Comparison of ENCODE assay signal across 8 cellular contexts in the genomic region with DNA sequence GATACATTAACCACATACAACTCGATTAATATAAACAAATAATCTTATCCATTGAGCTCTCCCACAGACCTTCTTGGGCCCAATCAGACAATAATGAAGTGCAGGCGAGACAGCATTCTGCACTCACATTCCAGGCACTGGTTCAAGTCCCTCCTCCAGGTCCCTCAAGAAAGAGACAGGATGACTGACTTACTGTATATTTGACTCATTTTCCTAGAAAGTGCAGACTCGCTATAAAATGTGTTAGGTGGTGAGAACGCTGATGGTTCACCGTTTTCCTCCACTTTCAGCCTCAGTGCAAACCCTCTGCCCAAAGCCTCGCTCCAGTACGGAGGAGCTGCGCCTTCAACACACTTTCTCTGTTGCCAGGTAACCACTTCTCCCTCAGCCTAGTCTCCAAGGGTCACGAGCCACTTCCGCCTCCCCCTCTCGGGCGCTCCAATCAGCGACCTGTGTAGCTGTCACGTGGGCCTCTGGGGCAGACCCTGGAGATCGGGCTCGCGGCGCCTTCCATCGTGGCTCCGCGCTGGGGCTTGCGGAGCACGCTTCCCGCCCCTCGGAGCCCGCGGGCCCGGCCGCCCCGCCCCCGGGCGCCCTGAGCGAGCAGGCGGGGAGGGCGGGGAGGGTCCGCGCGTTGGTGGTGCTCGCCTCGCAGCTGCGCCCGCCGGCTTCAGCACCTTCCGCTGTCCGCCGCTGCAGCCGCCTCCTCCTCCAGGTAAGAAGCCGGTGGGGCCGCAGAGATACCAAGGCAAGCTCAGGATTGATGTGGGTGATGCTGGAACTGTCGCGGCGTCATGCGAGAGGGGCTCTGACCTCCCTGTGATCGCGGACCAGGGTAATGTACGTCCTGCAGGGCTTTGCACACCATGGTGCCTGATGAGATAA. TPM values are rescaled to one million over a fixed set of nuclear protein-coding genes. Genes with fewer than 3 reads are reported as not detected.
DNase-seq lines count a peak whose midpoint lies in the region.

A gene (plus strand): TSS at position 477 of the 885 bp plus-strand sequence. CDS start 45,740 bp downstream, outside the sequence.

- H3K4me3 ChIP-seq in HAP-1, result peak within 1 kb of the TSS; percentile 49
- H3K4me3 ChIP-seq in SJSA1, result peak within 1 kb of the TSS; percentile 36
- H3K4me3 ChIP-seq in subcutaneous abdominal adipose tissue (ENCODE audit: low read depth in 1 of 5, low read length in 5 of 5), result peak within 1 kb of the TSS; percentile 66 to 94 (median 78)

- H3K27ac ChIP-seq in SJSA1 (no peak within 1 kb of the TSS), subcutaneous abdominal adipose tissue (ENCODE audit: low read depth, low read length) (no peak within 1 kb of the TSS)

- H3K36me3 ChIP-seq in HAP-1 (replicated peaks), result no peaks in the 10 kb centered on the region
- H3K36me3 ChIP-seq in SJSA1, result no peaks in the 10 kb centered on the region
- no peaks in the 10 kb centered on the region for H3K36me3 ChIP-seq in subcutaneous abdominal adipose tissue (ENCODE audit: control insufficient read depth in 5 of 5, insufficient read depth in 5 of 5, low read length in 5 of 5)

- H3K4me1 ChIP-seq in HAP-1 (peaks cover 2% of the 10 kb centered on the region; the same call in 1 of the 2 replicates), SJSA1 (replicated peaks) (peaks cover 9% of the 10 kb centered on the region), subcutaneous abdominal adipose tissue (ENCODE audit: control insufficient read depth in 5 of 5, insufficient read depth in 5 of 5, low read length in 5 of 5) (peaks cover 2 to 13% (median 12%) of the 10 kb centered on the region in 5 donors)

- in situ Hi-C loops in HAP-1 (cut with MboI; ENCODE audit: low sequenced_read_pairs), result no loop called here

- H3K9me3 ChIP-seq in HAP-1, result no peaks in the 10 kb centered on the region
- no peaks in the 10 kb centered on the region for H3K9me3 ChIP-seq in SJSA1 (replicated peaks)
- H3K9me3 ChIP-seq in subcutaneous abdominal adipose tissue (ENCODE audit: control insufficient read depth in 5 of 5, low read length in 5 of 5), result no peaks in the 10 kb centered on the region

- peak within 1 kb of the TSS in 2 of 5 donors; percentile 31 to 68 for H3K9ac ChIP-seq in subcutaneous abdominal adipose tissue (ENCODE audit: low read length in 5 of 5)

- H3K27me3 ChIP-seq in HAP-1 (ENCODE audit: low read depth) (no peaks in the 10 kb centered on the region), SJSA1 (replicated peaks) (peaks cover 23% of the 10 kb centered on the region), subcutaneous abdominal adipose tissue (ENCODE audit: control insufficient read depth in 5 of 5, insufficient read depth in 4 of 5, low read length in 5 of 5) (no peaks in the 10 kb centered on the region)

- DNase-seq in ELF-1 (ENCODE audit: low read depth, low spot score) (peak; percentile 94), HAP-1 (ENCODE audit: low spot score in 2 of 2) (peak; percentile 91 to 97), MV-4-11 (lab: John Stamatoyannopoulos, UW) (peak; percentile 83), SJSA1 (ENCODE audit: low read depth in 1 of 2, low spot score in 2 of 2) (peak; percentile 35 to 58), germinal center (ENCODE audit: low spot score) (peak; percentile 98), non-pigmented ciliary epithelial cell (ENCODE audit: low read depth) (peak; percentile 15)
- DNase-seq in activated naive CD4-positive, alpha-beta T cell treated with Interleukin-2 at 50 U/mL for 16 hours, result peak; percentile 68

RNA-seq across cellular contexts. Expression of the gene that starts here (rescaled TPM):
- total RNA-seq in SJSA1 (2014; rRNA removed; shearing (Covaris generic)), result 0.41 and 0.58 TPM in 2 replicates

Comparison
In these comparisons a context has a peak if more than half of its experiments do, and no peak if none do; other contexts are left out.
1. Peak in DNase-seq and H3K4me3 ChIP-seq in SJSA1; RNA of the gene not detected or under 1 TPM.
2. DNase-seq: peak in every context shown above with its lines; median percentile 98 in germinal center; 94 in ELF-1; 94 in HAP-1; 83 in MV-4-11; 68 in activated naive CD4-positive, alpha-beta T cell treated with Interleukin-2 at 50 U/mL for 16 hours; 46 in SJSA1; 15 in non-pigmented ciliary epithelial cell.